Comparison of ENCODE assay signal across 18 cellular contexts in the genomic region with DNA sequence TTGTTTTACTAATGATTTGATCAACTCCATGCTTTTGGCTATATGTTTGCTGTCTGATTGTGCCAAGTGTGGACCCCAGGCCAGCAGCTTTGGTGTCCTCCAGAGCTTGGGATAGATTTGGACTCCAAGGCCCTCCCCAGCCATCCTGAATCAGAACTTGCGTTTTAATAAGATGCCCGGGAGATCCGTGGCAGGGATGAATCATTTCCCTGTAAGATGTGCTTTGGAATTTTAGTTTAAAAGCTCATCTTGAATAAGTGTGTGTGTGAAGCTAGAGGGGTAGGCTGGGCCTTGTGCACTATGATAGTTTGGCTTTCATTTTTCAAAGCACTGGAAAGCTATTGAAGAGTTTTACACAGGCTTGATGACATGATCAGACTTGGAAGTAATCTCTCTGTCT.
"Had no signal": no experiment of that assay in that cellular context is flagged by ENCODE, and none has a peak within 500 bp of the region (broad histone marks: within the 10 kb centered on the region; RNA-seq: fewer than 3 reads in every experiment).

No MANE protein-coding gene starts in this region.

- H3K4me1 ChIP-seq: gastrocnemius medialis, heart right ventricle, pancreas, upper lobe of right lung had no signal

- H3K4me2 ChIP-seq: smooth muscle cell had no signal

- H3K36me3 ChIP-seq: gastrocnemius medialis, heart right ventricle, pancreas, tibial artery, upper lobe of right lung had no signal

- H3K4me3 ChIP-seq: gastrocnemius medialis, heart right ventricle, mucosa of descending colon, pancreas, smooth muscle cell, tibial artery, upper lobe of right lung had no signal

- H3K27ac Mint-ChIP-seq: progenitor cell of endocrine pancreas; stimulated activated memory B cell treated with anti-CD40 and anti-IgM and Interleukin-4, amounts not matched to agents 10 μg/mL and 1 μg/mL and 100 μg/mL, for 72 hours; stimulated activated naive CD8-positive, alpha-beta T cell treated with anti-CD3 and anti-CD28 coated beads, Interleukin-15, Interleukin-2, amounts not matched to agents 100 ng/mL and 50 ng/mL, for 24 hours had no signal

- H3K27ac ChIP-seq: gastrocnemius medialis, heart right ventricle, pancreas, upper lobe of right lung had no signal

- H3K9me3 ChIP-seq: gastrocnemius medialis, pancreas, upper lobe of right lung had no signal

- DNase-seq: effector memory CD4-positive, alpha-beta T cell; gastrocnemius medialis; heart right ventricle; hypothalamus; kidney glomerular epithelial cell; mucosa of descending colon; naive thymus-derived CD8-positive, alpha-beta T cell; pancreas; right cardiac atrium; stimulated activated CD4-positive, alpha-beta T cell treated with anti-CD3 and anti-CD28 coated beads, Interleukin-4, amount 100 ng/mL, for 1 hour; stimulated activated CD8-positive, alpha-beta memory T cell treated with anti-CD3 and anti-CD28 coated beads, Interleukin-4, amount 100 ng/mL, for 48 hours; tibial artery; upper lobe of right lung had no signal

- ATAC-seq: esophagus mucosa; gastrocnemius medialis; heart right ventricle; mucosa of descending colon; naive thymus-derived CD8-positive, alpha-beta T cell; pancreas; right cardiac atrium; stimulated activated memory B cell treated with anti-CD40 and anti-IgM and Interleukin-4, amounts not matched to agents 10 μg/mL and 1 μg/mL and 100 μg/mL, for 72 hours; upper lobe of right lung had no signal

- H3K4me3 Mint-ChIP-seq: stimulated activated memory B cell treated with anti-CD40 and anti-IgM and Interleukin-4, amounts not matched to agents 10 μg/mL and 1 μg/mL and 100 μg/mL, for 72 hours; stimulated activated naive CD8-positive, alpha-beta T cell treated with anti-CD3 and anti-CD28 coated beads, Interleukin-15, Interleukin-2, amounts not matched to agents 100 ng/mL and 50 ng/mL, for 24 hours had no signal

- H3K4me1 Mint-ChIP-seq: naive thymus-derived CD8-positive, alpha-beta T cell; stimulated activated memory B cell treated with anti-CD40 and anti-IgM and Interleukin-4, amounts not matched to agents 10 μg/mL and 1 μg/mL and 100 μg/mL, for 72 hours had no signal

- H3K27me3 ChIP-seq: gastrocnemius medialis, pancreas, tibial artery, upper lobe of right lung had no signal
